Comparison of ENCODE assay signal across 9 cellular contexts in the genomic region with DNA sequence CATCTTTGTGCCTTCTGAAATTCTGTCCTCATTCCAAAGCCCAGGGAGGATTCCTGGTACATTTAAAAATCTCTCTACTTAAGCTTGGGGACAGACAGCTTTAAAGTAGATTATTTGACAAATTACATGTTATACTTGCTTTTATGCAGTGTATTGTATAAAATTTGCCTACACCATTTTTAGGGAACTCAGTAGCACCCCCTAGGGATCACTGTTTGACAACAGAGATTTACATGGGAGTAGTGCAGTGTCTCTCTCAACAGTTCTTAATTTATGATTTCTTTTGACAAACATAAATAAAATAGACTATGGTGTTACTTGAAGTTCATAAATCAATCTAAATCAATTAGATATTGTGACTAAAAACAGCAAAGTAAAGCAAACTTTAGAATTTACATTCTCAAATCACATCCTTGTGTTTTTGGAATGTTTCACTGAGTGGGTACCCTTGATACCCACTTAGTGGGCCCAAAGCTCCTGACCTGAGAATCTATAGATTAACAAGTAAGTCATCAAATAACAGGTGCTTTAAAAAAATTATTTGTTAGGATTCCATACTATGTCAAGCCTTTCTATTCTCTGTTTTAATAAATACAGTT.
A peak's percentile ranks its signal among the peaks of the same experiment; 100 is the strongest.
DNase-seq lines count a peak whose midpoint lies in the region; ATAC-seq and TF ChIP-seq lines count a peak whose summit lies in the region.
"Had no signal": no experiment of that assay in that cellular context is flagged by ENCODE, and none has a peak within 500 bp of the region (broad histone marks: within the 10 kb centered on the region; RNA-seq: fewer than 3 reads in every experiment).

No MANE protein-coding gene starts in this region.

- intact Hi-C loops in lower leg skin (cut with DNase I; ENCODE audit: low total_unique reads): no loop called here

- H3K4me3 ChIP-seq in fibroblast of villous mesenchyme (ENCODE audit: low read depth, low read length) (no peak overlapping the region), lower leg skin (ENCODE audit: low read depth, poor library complexity, severe bottlenecking) (no peak overlapping the region)
- H3K4me3 ChIP-seq: ovary had no signal

- ATAC-seq in GM18519 (IDR thresholded peaks at IDR 0.05; ENCODE audit: low FRiP score, unreplicated experiment) (peak; percentile 48), GM21717 (IDR thresholded peaks at IDR 0.05; ENCODE audit: unreplicated experiment) (no peak), GM18511 (IDR thresholded peaks at IDR 0.05; ENCODE audit: unreplicated experiment) (no peak), HG03139 (IDR thresholded peaks at IDR 0.05; ENCODE audit: unreplicated experiment) (no peak)

- DNase-seq in ACHN: peak; percentile 50
- DNase-seq in RPMI8226: peak; percentile 18
- DNase-seq in fibroblast of villous mesenchyme (ENCODE audit: low read depth): peak; percentile 46
- DNase-seq in lower leg skin (ENCODE audit: low spot score in 2 of 2): no peak
- DNase-seq: ovary had no signal

- peak; percentile 73 for TF ChIP-seq CTCF in fibroblast of villous mesenchyme (IDR thresholded peaks at IDR 0.05; ENCODE audit: insufficient read depth, low read depth, low read length)
- TF ChIP-seq CTCF in lower leg skin (IDR thresholded peaks at IDR 0.05): no peak

- in situ Hi-C loops in ACHN (cut with HindIII; ENCODE audit: low pct_ligation_motif_present, low pct_unique_long_range_greater_than_20kb, low sequenced_read_pairs): no loop called here

- no peak for TF ChIP-seq POLR2A in lower leg skin (IDR thresholded peaks at IDR 0.05)

Comparison
In these comparisons a context has a peak if more than half of its experiments do, and no peak if none do; other contexts are left out.
1. DNase-seq: peak in ACHN (single experiment), RPMI8226 (single experiment) and fibroblast of villous mesenchyme (single experiment); none in lower leg skin (0 of 2).